In the genomic region with DNA sequence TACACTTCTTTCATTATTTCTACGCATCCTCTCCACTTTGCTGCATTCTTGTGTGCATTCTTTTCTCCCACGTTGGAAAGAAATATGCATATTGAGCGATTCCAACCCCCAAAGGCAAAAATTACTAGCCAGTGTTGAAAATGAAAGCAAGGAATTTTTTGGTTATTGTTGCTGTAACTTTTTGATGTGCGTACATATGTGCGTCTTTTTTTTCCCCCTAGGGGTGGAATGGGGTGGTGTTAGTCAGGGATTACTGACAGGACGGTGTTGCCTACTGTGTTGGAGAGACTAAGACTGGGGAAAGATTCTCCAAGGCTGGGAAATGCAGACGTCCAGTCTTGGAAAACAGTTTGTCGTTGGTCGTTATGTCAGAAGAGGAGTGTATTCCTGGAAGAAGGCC, we compare ENCODE assay signal across 8 cellular contexts. TPM values are rescaled to one million over a fixed set of nuclear protein-coding genes. Genes with fewer than 3 reads are reported as not detected.
A peak's percentile ranks its signal among the peaks of the same experiment; 100 is the strongest.
DNase-seq lines count a peak whose midpoint lies in the region; ATAC-seq and TF ChIP-seq lines count a peak whose summit lies in the region.

No MANE protein-coding gene starts in this region.

- H3K27me3 Mint-ChIP-seq in activated naive CD8-positive, alpha-beta T cell treated with anti-CD3 and anti-CD28 coated beads, Interleukin-2, amount 50 U/mL, for 24 hours, result peaks cover 16% of the 10 kb centered on the region
- peaks cover 7% of the 10 kb centered on the region for H3K27me3 Mint-ChIP-seq in activated T-helper 2 cell treated with anti-CD3 and anti-CD28 coated beads, Interferon-gamma antibody, Interleukin-2, Interleukin-4, amounts not matched to agents 10 μg/mL and 5 μg/mL and 100 μg/mL, durations not matched to agents 14 hours and 24 hours and 36 hours (ENCODE audit: low read depth)

- H3K9me3 Mint-ChIP-seq in activated naive CD8-positive, alpha-beta T cell treated with anti-CD3 and anti-CD28 coated beads, Interleukin-2, amount 50 U/mL, for 24 hours, result no peaks in the 10 kb centered on the region
- no peaks in the 10 kb centered on the region for H3K9me3 Mint-ChIP-seq in activated T-helper 2 cell treated with anti-CD3 and anti-CD28 coated beads, Interferon-gamma antibody, Interleukin-2, Interleukin-4, amounts not matched to agents 10 μg/mL and 5 μg/mL and 100 μg/mL, durations not matched to agents 14 hours and 24 hours and 36 hours

- no peaks in the 10 kb centered on the region for H3K4me1 ChIP-seq in hepatocyte (ENCODE audit: insufficient read depth)
- H3K4me1 ChIP-seq in testis, result no peaks in the 10 kb centered on the region

- TF ChIP-seq POLR2A in testis (IDR thresholded peaks at IDR 0.05), result no peak

- 77% methylated on average over 9 of the region's 9 CpGs for WGBS in hepatocyte (ENCODE audit: low lambda C conversion rate, missing lambda C conversion rate)
- 37 to 49% methylated on average over 9 of the region's 9 CpGs for WGBS in testis, 2 donors

- no peaks in the 10 kb centered on the region for H3K36me3 ChIP-seq in hepatocyte (replicated peaks; ENCODE audit: insufficient read depth, low read depth)
- H3K36me3 ChIP-seq in testis (ENCODE audit: low read depth, missing control alignments), result no peaks in the 10 kb centered on the region

- H3K4me1 Mint-ChIP-seq in activated naive CD8-positive, alpha-beta T cell treated with anti-CD3 and anti-CD28 coated beads, Interleukin-2, amount 50 U/mL, for 24 hours, result peaks cover 16% of the 10 kb centered on the region
- peaks cover 26% of the 10 kb centered on the region for H3K4me1 Mint-ChIP-seq in activated T-helper 2 cell treated with anti-CD3 and anti-CD28 coated beads, Interferon-gamma antibody, Interleukin-2, Interleukin-4, amounts not matched to agents 10 μg/mL and 5 μg/mL and 100 μg/mL, durations not matched to agents 14 hours and 24 hours and 36 hours (ENCODE audit: low read depth)

- H3K36me3 Mint-ChIP-seq in activated naive CD8-positive, alpha-beta T cell treated with anti-CD3 and anti-CD28 coated beads, Interleukin-2, amount 50 U/mL, for 24 hours (ENCODE audit: low read depth), result no peaks in the 10 kb centered on the region
- H3K36me3 Mint-ChIP-seq in activated T-helper 2 cell treated with anti-CD3 and anti-CD28 coated beads, Interferon-gamma antibody, Interleukin-2, Interleukin-4, amounts not matched to agents 10 μg/mL and 5 μg/mL and 100 μg/mL, durations not matched to agents 14 hours and 24 hours and 36 hours (ENCODE audit: low read depth), result no peaks in the 10 kb centered on the region

- H3K9me3 ChIP-seq in hepatocyte (ENCODE audit: low read depth) (no peaks in the 10 kb centered on the region), testis (no peaks in the 10 kb centered on the region)

- H3K79me2 ChIP-seq in hepatocyte, result no peaks in the 10 kb centered on the region

- peak overlapping the region; percentile 55 for H3K4me2 ChIP-seq in hepatocyte

- no peak overlapping the region for H3K27ac ChIP-seq in hepatocyte
- peak overlapping the region; percentile 57 to 73 for H3K27ac ChIP-seq in testis

- H2AFZ ChIP-seq in hepatocyte, result no peak overlapping the region

- no peaks in the 10 kb centered on the region for H4K20me1 ChIP-seq in hepatocyte (ENCODE audit: insufficient read depth, poor library complexity, severe bottlenecking)

- H3K27me3 ChIP-seq in hepatocyte, result peaks cover 4% of the 10 kb centered on the region
- H3K27me3 ChIP-seq in testis, result no peaks in the 10 kb centered on the region

- no peaks in the 10 kb centered on the region for H3K9me2 ChIP-seq in hepatocyte (replicated peaks; ENCODE audit: insufficient read depth)

- no peak for ATAC-seq in activated naive CD8-positive, alpha-beta T cell treated with anti-CD3 and anti-CD28 coated beads, Interleukin-2, amount 50 U/mL, for 24 hours
- ATAC-seq in HG03565 (IDR thresholded peaks at IDR 0.05; ENCODE audit: unreplicated experiment), result no peak

- no peak overlapping the region for H3K4me3 ChIP-seq in hepatocyte
- peak overlapping the region; percentile 37 to 44 for H3K4me3 ChIP-seq in testis

- peak; percentile 20 for DNase-seq in HPDE6-E6E7 (ENCODE audit: extremely low spot score)
- DNase-seq in astrocyte of the hippocampus (ENCODE audit: low read depth, low spot score), result peak; percentile 40
- no peak for DNase-seq in hepatocyte (ENCODE audit: low spot score)
- DNase-seq in testis, result peak; percentile 19
- no peak for DNase-seq in activated naive CD8-positive, alpha-beta T cell treated with anti-CD3 and anti-CD28 coated beads, Interleukin-2, amount 50 U/mL, for 24 hours
- DNase-seq in activated T-helper 2 cell treated with anti-CD3 and anti-CD28 coated beads, Interferon-gamma antibody, Interleukin-2, Interleukin-4, amounts not matched to agents 10 μg/mL and 5 μg/mL and 100 μg/mL, durations not matched to agents 14 hours and 24 hours and 36 hours (ENCODE audit: low spot score), result no peak
- no peak for DNase-seq in RPMI8226

- no peak overlapping the region for H3K27ac Mint-ChIP-seq in activated naive CD8-positive, alpha-beta T cell treated with anti-CD3 and anti-CD28 coated beads, Interleukin-2, amount 50 U/mL, for 24 hours
- H3K27ac Mint-ChIP-seq in activated T-helper 2 cell treated with anti-CD3 and anti-CD28 coated beads, Interferon-gamma antibody, Interleukin-2, Interleukin-4, amounts not matched to agents 10 μg/mL and 5 μg/mL and 100 μg/mL, durations not matched to agents 14 hours and 24 hours and 36 hours, result no peak overlapping the region

- H3K4me3 Mint-ChIP-seq in activated naive CD8-positive, alpha-beta T cell treated with anti-CD3 and anti-CD28 coated beads, Interleukin-2, amount 50 U/mL, for 24 hours, result no peak overlapping the region
- H3K4me3 Mint-ChIP-seq in activated T-helper 2 cell treated with anti-CD3 and anti-CD28 coated beads, Interferon-gamma antibody, Interleukin-2, Interleukin-4, amounts not matched to agents 10 μg/mL and 5 μg/mL and 100 μg/mL, durations not matched to agents 14 hours and 24 hours and 36 hours (ENCODE audit: low read depth), result no peak overlapping the region

- peak; percentile 11 for TF ChIP-seq CTCF in hepatocyte (IDR thresholded peaks at IDR 0.05; ENCODE audit: poor library complexity)
- TF ChIP-seq CTCF in testis (IDR thresholded peaks at IDR 0.05), result peak in 2 of 3 experiments; percentile 31 to 38

- intact Hi-C loops in testis (cut with DNase I; ENCODE audit: low total_unique reads), result loop anchor here (10.0 kb wide), 1 partner anchor 371 kb away; no protein-coding TSS in a partner anchor
- intact Hi-C loops in activated T-helper 2 cell treated with anti-CD3 and anti-CD28 coated beads, Interferon-gamma antibody, Interleukin-2, Interleukin-4, amounts not matched to agents 10 μg/mL and 5 μg/mL and 100 μg/mL, durations not matched to agents 14 hours and 24 hours and 36 hours (cut with micrococcal nuclease), result loop anchor here (5.0 to 10.0 kb wide), 2 partner anchors 86 to 571 kb away; no protein-coding TSS in a partner anchor

RNA-seq across cellular contexts. Expression of a gene that starts 44.2 kb away (rescaled TPM):
- total RNA-seq in hepatocyte (0.07 and 0.08 TPM in 2 replicates), testis (1 to 10 TPM; 4.3 to 8.1 TPM)
- polyA plus RNA-seq in hepatocyte (not detected in 2 replicates), testis (ENCODE audit: insufficient read depth, low read depth, low replicate concordance) (9.3 TPM)
- total RNA-seq in activated T-helper 2 cell treated with anti-CD3 and anti-CD28 coated beads, Interferon-gamma antibody, Interleukin-2, Interleukin-4, amounts not matched to agents 10 μg/mL and 5 μg/mL and 100 μg/mL, durations not matched to agents 14 hours and 24 hours and 36 hours, result not detected in 2 replicates

Comparison
In these comparisons a context has a peak if more than half of its experiments do, and no peak if none do; other contexts are left out.
1. DNase-seq: peak in HPDE6-E6E7 (single experiment), astrocyte of the hippocampus (single experiment) and testis (single experiment); none in hepatocyte (single experiment), activated naive CD8-positive, alpha-beta T cell treated with anti-CD3 and anti-CD28 coated beads, Interleukin-2, amount 50 U/mL, for 24 hours (single experiment), activated T-helper 2 cell treated with anti-CD3 and anti-CD28 coated beads, Interferon-gamma antibody, Interleukin-2, Interleukin-4, amounts not matched to agents 10 μg/mL and 5 μg/mL and 100 μg/mL, durations not matched to agents 14 hours and 24 hours and 36 hours (single experiment) and RPMI8226 (single experiment).